In the genomic region with DNA sequence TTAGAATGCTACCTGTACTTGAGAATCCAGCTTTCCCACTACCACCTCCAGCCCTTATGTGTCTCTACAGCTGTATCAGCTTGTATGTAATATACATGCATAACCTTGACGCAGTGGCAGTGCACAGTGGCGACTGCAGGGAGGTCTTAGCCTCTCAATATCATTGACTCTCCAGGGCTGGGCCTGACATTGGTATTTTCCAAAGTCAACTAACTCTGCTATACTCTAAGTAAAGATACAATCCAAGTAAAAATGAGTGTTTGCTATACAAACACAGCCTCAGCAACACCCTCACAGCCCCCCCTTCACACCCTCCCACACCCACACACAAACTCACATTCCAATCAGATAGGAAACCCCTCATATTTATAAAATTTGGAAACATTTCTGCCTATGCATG, we compare ENCODE assay signal across 18 cellular contexts.
"Had no signal": no experiment of that assay in that cellular context is flagged by ENCODE, and none has a peak within 500 bp of the region (broad histone marks: within the 10 kb centered on the region; RNA-seq: fewer than 3 reads in every experiment).

No MANE protein-coding gene starts in this region.

- H3K27me3 Mint-ChIP-seq: naive thymus-derived CD8-positive, alpha-beta T cell had no signal

- H3K27me3 ChIP-seq: dorsolateral prefrontal cortex, gastrocnemius medialis, suprapubic skin, tibial nerve had no signal

- H3K9me3 ChIP-seq: gastrocnemius medialis, mucosa of descending colon, suprapubic skin, tibial nerve had no signal

- H3K27ac ChIP-seq: coronary artery, dorsolateral prefrontal cortex, gastrocnemius medialis, suprapubic skin, tibial nerve had no signal

- H3K36me3 Mint-ChIP-seq: immature natural killer cell; naive thymus-derived CD8-positive, alpha-beta T cell had no signal

- ATAC-seq: esophagus mucosa; gastrocnemius medialis; left ventricle myocardium superior; mucosa of descending colon; naive thymus-derived CD8-positive, alpha-beta T cell; right cardiac atrium had no signal

- H3K4me1 Mint-ChIP-seq: immature natural killer cell had no signal

- H3K4me3 ChIP-seq: coronary artery, dorsolateral prefrontal cortex, gastrocnemius medialis, mucosa of descending colon, suprapubic skin, tibial nerve had no signal

- H3K9me3 Mint-ChIP-seq: immature natural killer cell; naive thymus-derived CD8-positive, alpha-beta T cell; neural crest cell had no signal

- DNase-seq: central memory CD4-positive, alpha-beta T cell; dorsolateral prefrontal cortex; effector CD8-positive, alpha-beta T cell; gastrocnemius medialis; immature natural killer cell; left ventricle myocardium superior; mucosa of descending colon; naive thymus-derived CD8-positive, alpha-beta T cell; posterior cingulate gyrus; right cardiac atrium; small intestine; stimulated activated CD4-positive, alpha-beta T cell treated with anti-CD3 and anti-CD28 coated beads, Interleukin-12 subunit alpha, Interleukin-12 subunit beta, amount 100 ng/mL, for 4 hours; stimulated activated naive CD4-positive, alpha-beta T cell had no signal

- H3K27ac Mint-ChIP-seq: immature natural killer cell; naive thymus-derived CD8-positive, alpha-beta T cell had no signal

- H3K4me3 Mint-ChIP-seq: immature natural killer cell; naive thymus-derived CD8-positive, alpha-beta T cell; neural crest cell had no signal

- H3K36me3 ChIP-seq: gastrocnemius medialis, suprapubic skin, tibial nerve had no signal

- H3K4me1 ChIP-seq: gastrocnemius medialis had no signal
